In the genomic region with DNA sequence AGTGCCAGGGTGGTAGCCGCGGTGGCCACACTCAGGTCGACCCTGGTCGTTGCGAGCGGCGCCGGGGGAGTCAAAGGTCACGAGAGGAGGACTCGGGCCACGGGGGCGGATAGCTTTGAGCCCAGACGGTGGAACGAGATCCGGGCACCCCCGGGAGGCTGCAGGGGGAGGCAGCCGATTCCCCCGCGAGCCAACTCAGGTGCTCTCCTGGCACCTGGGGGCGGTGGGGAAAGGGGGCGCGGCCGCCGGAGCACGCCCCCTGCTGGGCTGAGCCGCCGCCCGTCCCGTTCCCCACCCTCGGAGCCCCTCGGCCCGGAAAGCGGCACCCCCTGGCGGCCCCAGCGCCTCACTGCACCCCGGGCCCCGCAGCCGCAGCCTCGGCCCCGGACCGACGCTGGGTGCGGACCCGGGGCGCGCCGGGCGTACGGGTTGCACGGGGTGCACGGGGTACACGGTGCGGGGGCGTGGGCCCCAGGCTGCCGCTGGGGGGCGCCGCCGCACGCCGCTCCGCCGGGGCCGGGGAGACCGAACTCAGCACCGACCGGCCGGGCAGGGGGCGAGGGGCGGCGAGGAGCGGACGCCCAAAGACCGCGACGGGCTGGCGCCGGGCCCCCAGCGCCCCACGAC, we compare ENCODE assay signal across 8 cellular contexts. TPM values are rescaled to one million over a fixed set of nuclear protein-coding genes. Genes with fewer than 3 reads are reported as not detected.
DNase-seq lines count a peak whose midpoint lies in the region; ATAC-seq and TF ChIP-seq lines count a peak whose summit lies in the region.

No MANE protein-coding gene starts in this region.

- intact Hi-C loops in mammary epithelial cell (cut with micrococcal nuclease), result loop anchor here (1.0 kb wide), 1 partner anchor 14 kb away; no protein-coding TSS in a partner anchor

- H3K4me3 ChIP-seq in Loucy (ENCODE audit: low read length, poor library complexity, severe bottlenecking) (peak overlapping the region; percentile 75), mammary epithelial cell (replicated peaks in 1 of 3; ENCODE audit: insufficient read depth in 1 of 3, low read depth in 2 of 3, low read length in 3 of 3) (peak overlapping the region; percentile 51 to 61 (median 55))

- ATAC-seq in GM21526 (IDR thresholded peaks at IDR 0.05; ENCODE audit: low FRiP score, unreplicated experiment), result peak; percentile 52
- ATAC-seq in WTC11, result peak; percentile 58
- no peak for ATAC-seq in HG02970 (IDR thresholded peaks at IDR 0.05; ENCODE audit: low FRiP score, unreplicated experiment)

- peak; percentile 82 for TF ChIP-seq CTCF in Loucy (conservative IDR thresholded peaks at IDR 0.05; ENCODE audit: low read length)
- TF ChIP-seq CTCF in WTC11 (IDR thresholded peaks at IDR 0.05), result peak; percentile 89
- peak; percentile 51 to 65 for TF ChIP-seq CTCF in mammary epithelial cell (conservative IDR thresholded peaks at IDR 0.05 in 1 of 2, IDR thresholded peaks at IDR 0.05 in 1 of 2; ENCODE audit: extremely low read depth in 1 of 2, insufficient read depth in 1 of 2, low read depth in 1 of 2, low read length in 2 of 2)

- H3K27me3 ChIP-seq in Loucy (ENCODE audit: insufficient read depth, low read length, poor library complexity, severe bottlenecking) (peaks cover 5% of the 10 kb centered on the region), mammary epithelial cell (ENCODE audit: insufficient read depth, low read length) (no peaks in the 10 kb centered on the region)

- peaks cover 5% of the 10 kb centered on the region for H4K20me1 ChIP-seq in Loucy (ENCODE audit: insufficient read depth, low read length, poor library complexity, severe bottlenecking)
- H4K20me1 ChIP-seq in mammary epithelial cell (ENCODE audit: insufficient read depth, low read length), result no peaks in the 10 kb centered on the region

- H3K79me2 ChIP-seq in Loucy (ENCODE audit: insufficient read depth, low read length) (peaks cover 8% of the 10 kb centered on the region), mammary epithelial cell (ENCODE audit: insufficient read depth, low read length) (peaks cover 9% of the 10 kb centered on the region)

- H3K9ac ChIP-seq in Loucy (ENCODE audit: low read depth, low read length, poor library complexity, severe bottlenecking), result peak overlapping the region; percentile 41
- no peak overlapping the region for H3K9ac ChIP-seq in mammary epithelial cell (ENCODE audit: insufficient read depth, low read length)

- H3K36me3 ChIP-seq in Loucy (ENCODE audit: insufficient read depth, low read length), result no peaks in the 10 kb centered on the region
- H3K36me3 ChIP-seq in mammary epithelial cell (ENCODE audit: insufficient read depth, low read length), result no peaks in the 10 kb centered on the region

- H3K4me1 Mint-ChIP-seq in WTC11, result peaks cover 30% of the 10 kb centered on the region

- H3K27me3 Mint-ChIP-seq in WTC11 (ENCODE audit: low read depth), result no peaks in the 10 kb centered on the region

- H3K4me1 ChIP-seq in Loucy (ENCODE audit: insufficient read depth, low read length, poor library complexity, severe bottlenecking), result peaks cover 9% of the 10 kb centered on the region
- H3K4me1 ChIP-seq in mammary epithelial cell (ENCODE audit: insufficient read depth, low read length), result peaks cover 5% of the 10 kb centered on the region

- H3K36me3 Mint-ChIP-seq in WTC11, result no peaks in the 10 kb centered on the region

- H3K9me2 ChIP-seq in Loucy (replicated peaks; ENCODE audit: low read depth, low read length), result no peaks in the 10 kb centered on the region

- no TSS peak for BruUV-seq in mammary epithelial cell (replicated peaks; lab: Mats Ljungman, UMichigan)

- dilution Hi-C loops in mammary epithelial cell (cut with HindIII; ENCODE audit: low sequenced_read_pairs), result no loop called here

- no peaks in the 10 kb centered on the region for H3K9me3 Mint-ChIP-seq in WTC11

- in situ Hi-C loops in mammary epithelial cell (cut with MboI; ENCODE audit: low sequenced_read_pairs in 2 of 2), result no loop called here

- DNase-seq in DMS114 treated with DMSO at 0.1 percent for 48 hours (lab: John Stamatoyannopoulos, UW; ENCODE audit: unreplicated experiment), result peak; percentile 16
- DNase-seq in WTC11 (ENCODE audit: low spot score), result peak; percentile 83
- no peak for DNase-seq in mammary epithelial cell
- DNase-seq in islet precursor cell, result peak; percentile 77
- peak; percentile 55 to 83 (median 70) for DNase-seq in stimulated activated CD4-positive, alpha-beta T cell treated with anti-CD3 and anti-CD28 coated beads, Interleukin-12 subunit alpha, Interleukin-12 subunit beta, amount 100 ng/mL, for 48 hours (ENCODE audit: low read depth in 2 of 3, low spot score in 1 of 3)

- WGBS in mammary epithelial cell (ENCODE audit: low coverage, missing lambda C conversion rate), result no CpG with 5 or more reads among the region's 79 CpGs

- peak overlapping the region; percentile 86 for H3K4me3 Mint-ChIP-seq in WTC11

- CTCF ChIA-PET in WTC11 (lab: Charles Lee), result interaction anchor here (0.7 to 7.3 kb wide), 18 partner anchors 11 to 243 kb away, joined by 3 to 82 read pairs (median 5); a partner anchor contains a TSS
- CTCF ChIA-PET in mammary epithelial cell (lab: Charles Lee; ENCODE audit: low non-redundant PET), result interaction anchor here (0.6 to 0.7 kb wide), 2 partner anchors 12 to 51 kb away, joined by 3 read pairs; no protein-coding TSS in a partner anchor

- peak overlapping the region; percentile 96 for H3K4me2 ChIP-seq in Loucy (ENCODE audit: low read depth, low read length, poor library complexity, severe bottlenecking)
- H3K4me2 ChIP-seq in mammary epithelial cell (ENCODE audit: insufficient read depth, low read depth, low read length), result peak overlapping the region; percentile 100

- no peak overlapping the region for H3K27ac ChIP-seq in mammary epithelial cell (ENCODE audit: insufficient read depth, low read depth, low read length)

- H2AFZ ChIP-seq in Loucy (ENCODE audit: low read length) (peak overlapping the region; percentile 86; the same call in 1 of the 2 replicates), mammary epithelial cell (ENCODE audit: low read depth, low read length) (peak overlapping the region; percentile 85)

- no peaks in the 10 kb centered on the region for H3K9me3 ChIP-seq in Loucy (ENCODE audit: insufficient read depth, low read depth, low read length)
- H3K9me3 ChIP-seq in mammary epithelial cell (replicated peaks; ENCODE audit: insufficient read depth, low read length), result no peaks in the 10 kb centered on the region

- H3F3A ChIP-seq in Loucy (ENCODE audit: low read depth), result peaks cover 6% of the 10 kb centered on the region; the same call in 1 of the 2 replicates

- H3K27ac Mint-ChIP-seq in WTC11, result no peak overlapping the region

- POLR2A ChIA-PET in WTC11 (lab: Charles Lee), result interaction anchor here (0.5 to 0.8 kb wide), 4 partner anchors 76 to 344 kb away, joined by 3 to 4 read pairs (median 3); a partner anchor contains a TSS

TF ChIP-seq in WTC11, 78 proteins besides CTCF, POLR2A, EP300 and RAD21 (continues in another document):
- TF ChIP-seq ZNF423 (CRISPR knock-in tag; IDR thresholded peaks at IDR 0.05), result peak; percentile 77; the same call in 1 of the 2 replicates
- TF ChIP-seq, protein P1, sequence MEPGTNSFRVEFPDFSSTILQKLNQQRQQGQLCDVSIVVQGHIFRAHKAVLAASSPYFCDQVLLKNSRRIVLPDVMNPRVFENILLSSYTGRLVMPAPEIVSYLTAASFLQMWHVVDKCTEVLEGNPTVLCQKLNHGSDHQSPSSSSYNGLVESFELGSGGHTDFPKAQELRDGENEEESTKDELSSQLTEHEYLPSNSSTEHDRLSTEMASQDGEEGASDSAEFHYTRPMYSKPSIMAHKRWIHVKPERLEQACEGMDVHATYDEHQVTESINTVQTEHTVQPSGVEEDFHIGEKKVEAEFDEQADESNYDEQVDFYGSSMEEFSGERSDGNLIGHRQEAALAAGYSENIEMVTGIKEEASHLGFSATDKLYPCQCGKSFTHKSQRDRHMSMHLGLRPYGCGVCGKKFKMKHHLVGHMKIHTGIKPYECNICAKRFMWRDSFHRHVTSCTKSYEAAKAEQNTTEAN (CRISPR knock-in tag; IDR thresholded peaks at IDR 0.05), result 0 out of 2 replicates have a peak, but pooled peaks have one; percentile 29

RNA-seq across cellular contexts. Expression of a gene that starts 0.5 kb away (rescaled TPM):
- total RNA-seq in WTC11 (2021), result 6.2 to 7.6 TPM (median 6.7 TPM) in 3 replicates
- under 1 TPM; 0.33 to 0.80 TPM for total RNA-seq in mammary epithelial cell
- 0.09 TPM for polyA plus RNA-seq in mammary epithelial cell
- polyA minus RNA-seq in mammary epithelial cell, result not detected

RNA-seq across cellular contexts. Expression of a gene that starts 4.2 kb away (rescaled TPM):
- total RNA-seq in WTC11 (2021) (27.5 to 34.5 TPM (median 29.7 TPM) in 3 replicates), mammary epithelial cell (10 to 100 TPM; 12.0 to 35.2 TPM)
- 20.6 TPM for polyA plus RNA-seq in mammary epithelial cell
- 14.0 TPM for polyA minus RNA-seq in mammary epithelial cell

RNA-seq across cellular contexts. Expression of a gene that starts 19.2 kb away (rescaled TPM):
- 0.33 to 0.48 TPM (median 0.39 TPM) in 3 replicates for total RNA-seq in WTC11 (2021)
- under 1 TPM in 1 of 2 donors, not detected in 1; 0.59 TPM for total RNA-seq in mammary epithelial cell
- polyA plus RNA-seq in mammary epithelial cell, result 0.33 TPM
- polyA minus RNA-seq in mammary epithelial cell, result not detected

RNA-seq across cellular contexts. Expression of a gene that starts 46.9 kb away (rescaled TPM):
- total RNA-seq in WTC11 (2021) (85.9 to 90.8 TPM (median 88.3 TPM) in 3 replicates), mammary epithelial cell (10 to 100 TPM; 13.8 to 36.3 TPM)
- polyA plus RNA-seq in mammary epithelial cell, result 20.3 TPM
- 19.4 TPM for polyA minus RNA-seq in mammary epithelial cell

RNA-seq across cellular contexts. Expression of a gene that starts 53.6 kb away (rescaled TPM):
- total RNA-seq in WTC11 (2021) (41.9 to 49.6 TPM (median 47.7 TPM) in 3 replicates), mammary epithelial cell (10 to 100 TPM; 23.2 to 39.5 TPM)
- 24.1 TPM for polyA plus RNA-seq in mammary epithelial cell
- 37.6 TPM for polyA minus RNA-seq in mammary epithelial cell
